Comparison of ENCODE assay signal across 23 cellular contexts in genomic region chr4:133186210-133186609, GRCh38. TPM values are rescaled to one million over a fixed set of nuclear protein-coding genes. Genes with fewer than 3 reads are reported as not detected.
"Had no signal": no experiment of that assay in that cellular context is flagged by ENCODE, and none has a peak within 500 bp of the region (broad histone marks: within the 10 kb centered on the region; RNA-seq: fewer than 3 reads in every experiment).

No MANE protein-coding gene starts in this region.

- ATAC-seq: activated naive CD4-positive, alpha-beta T cell treated with anti-CD3 and anti-CD28 coated beads, Interleukin-2, amount 50 U/mL, for 72 hours; activated T-helper 17 cell treated with anti-CD3 and anti-CD28 coated beads, Interleukin-2, amount 50 U/mL, for 72 hours; naive thymus-derived CD8-positive, alpha-beta T cell; stimulated activated naive B cell treated with anti-CD40 and anti-IgM and Interleukin-4, amounts not matched to agents 10 μg/mL and 1 μg/mL and 100 μg/mL, for 72 hours had no signal

- H3K4me1 ChIP-seq: adrenal gland, left ventricle myocardium inferior, neural progenitor cell, upper lobe of left lung had no signal

- H3K27me3 ChIP-seq: adrenal gland, cardiac muscle cell, hepatocyte, neural progenitor cell, upper lobe of left lung had no signal

- DNase-seq: activated CD4-positive, alpha-beta T cell treated with anti-CD3 and anti-CD28 coated beads for 1 hour; activated CD4-positive, alpha-beta T cell treated with anti-CD3 and anti-CD28 coated beads, Interleukin-2, amount 50 U/mL, for 1 hour; activated CD8-positive, alpha-beta memory T cell treated with anti-CD3 and anti-CD28 coated beads for 24 hours; activated CD8-positive, alpha-beta memory T cell treated with anti-CD3 and anti-CD28 coated beads, Interleukin-2, amount 50 U/mL, for 4 hours; activated T-cell treated with anti-CD3 and anti-CD28 coated beads, Interleukin-2, amount 50 U/mL, for 24 hours; adrenal gland; effector CD4-positive, alpha-beta T cell; glutamatergic neuron; immature natural killer cell; kidney glomerular epithelial cell; left ventricle myocardium inferior; naive thymus-derived CD8-positive, alpha-beta T cell; retina; stimulated activated CD4-positive, alpha-beta T cell treated with anti-CD3 and anti-CD28 coated beads, Interleukin-2, amount 100 ng/mL, for 48 hours; stimulated activated CD8-positive, alpha-beta memory T cell treated with anti-CD3 and anti-CD28 coated beads, Interleukin-4, amount 100 ng/mL, for 48 hours; stimulated activated naive B cell treated with anti-CD40 and anti-IgM and Interleukin-4, amounts not matched to agents 10 μg/mL and 1 μg/mL and 100 μg/mL, for 72 hours; upper lobe of left lung; WERI-Rb-1 had no signal

- H3K4me3 ChIP-seq: adrenal gland, cardiac muscle cell, hepatocyte, left ventricle myocardium inferior, neural progenitor cell, upper lobe of left lung had no signal

- H3K36me3 ChIP-seq: adrenal gland, cardiac muscle cell, left ventricle myocardium inferior, neural progenitor cell, upper lobe of left lung, WERI-Rb-1 had no signal

- H3K27ac ChIP-seq: adrenal gland, cardiac muscle cell, hepatocyte, left ventricle myocardium inferior, neural progenitor cell, upper lobe of left lung, WERI-Rb-1 had no signal

- H3K9me3 ChIP-seq: adrenal gland, left ventricle myocardium inferior, upper lobe of left lung had no signal

RNA-seq across cellular contexts. Expression of gene PCDH10, which starts 37.1 kb away (rescaled TPM):
- total RNA-seq: activated naive CD4-positive, alpha-beta T cell treated with anti-CD3 and anti-CD28 coated beads, Interleukin-2, amount 50 U/mL, for 72 hours; activated T-helper 17 cell treated with anti-CD3 and anti-CD28 coated beads, Interleukin-2, amount 50 U/mL, for 72 hours; naive thymus-derived CD8-positive, alpha-beta T cell had no signal
